Comparison of ENCODE assay signal across 19 cellular contexts in the genomic region with DNA sequence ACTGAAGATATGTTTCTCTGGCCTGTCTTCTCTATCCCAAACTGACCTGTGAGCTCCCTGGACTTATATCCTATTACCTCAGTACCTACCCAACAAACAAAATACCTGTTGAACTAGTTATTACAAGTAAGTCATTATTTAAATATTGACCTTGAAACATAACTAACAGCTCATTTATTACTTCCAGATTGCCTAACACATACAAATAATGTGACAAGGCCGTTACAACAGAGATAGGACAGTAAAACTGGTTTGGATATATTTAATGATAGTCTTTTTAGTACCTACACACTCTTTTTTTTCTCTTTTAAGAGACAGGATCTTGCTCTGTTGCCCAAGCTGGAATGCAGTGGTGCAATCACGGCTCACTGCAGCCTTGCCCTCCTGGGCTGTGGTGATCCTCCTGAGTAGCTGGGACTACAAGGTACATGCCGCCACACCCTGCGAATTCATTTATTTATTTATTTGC.
DNase-seq lines count a peak whose midpoint lies in the region; ATAC-seq and TF ChIP-seq lines count a peak whose summit lies in the region.
"Had no signal": no experiment of that assay in that cellular context is flagged by ENCODE, and none has a peak within 500 bp of the region (broad histone marks: within the 10 kb centered on the region; RNA-seq: fewer than 3 reads in every experiment).

No MANE protein-coding gene starts in this region.

- H3K27ac ChIP-seq in CD8-positive, alpha-beta T cell (ENCODE audit: low read depth, low read length): no peak overlapping the region
- peak overlapping the region; percentile 82 for H3K27ac ChIP-seq in hepatocyte
- H3K27ac ChIP-seq in prostate gland: peak overlapping the region; percentile 62 to 75
- H3K27ac ChIP-seq: BLaER1 treated with 17β-estradiol and CSF1 and Interleukin-3, amounts not matched to agents 10 nM and 100 nM; neutrophil had no signal

- no peak overlapping the region for H3K4me3 Mint-ChIP-seq in CD8-positive, alpha-beta T cell
- H3K4me3 Mint-ChIP-seq: activated CD4-positive, alpha-beta T cell treated with anti-CD3 and anti-CD28 coated beads, Interleukin-2, amount 10 ng/mL, durations not matched to agents 24 days and 14 days; activated naive CD4-positive, alpha-beta T cell treated with anti-CD3 and anti-CD28 coated beads, Interleukin-2, amount 50 U/mL, for 24 hours; T-helper 17 cell had no signal

- H3K9me3 ChIP-seq in CD8-positive, alpha-beta T cell (ENCODE audit: low read length): no peaks in the 10 kb centered on the region
- H3K9me3 ChIP-seq in hepatocyte (ENCODE audit: low read depth) (no peaks in the 10 kb centered on the region), prostate gland (no peaks in the 10 kb centered on the region)
- H3K9me3 ChIP-seq: neutrophil had no signal

- H3K79me2 ChIP-seq in hepatocyte: peaks cover 3% of the 10 kb centered on the region

- TF ChIP-seq CTCF in CD8-positive, alpha-beta T cell (IDR thresholded peaks at IDR 0.05): no peak
- TF ChIP-seq CTCF in hepatocyte (IDR thresholded peaks at IDR 0.05; ENCODE audit: poor library complexity): no peak
- no peak for TF ChIP-seq CTCF in prostate gland (IDR thresholded peaks at IDR 0.05)

- TF ChIP-seq POLR2A in prostate gland (IDR thresholded peaks at IDR 0.05): no peak

- no peaks in the 10 kb centered on the region for H3K9me2 ChIP-seq in hepatocyte (replicated peaks; ENCODE audit: insufficient read depth)

- 64% methylated on average over 4 of the region's 4 CpGs for WGBS in hepatocyte (ENCODE audit: low lambda C conversion rate, missing lambda C conversion rate)
- WGBS in prostate gland: 60% methylated on average over 4 of the region's 4 CpGs

- peaks cover 18% of the 10 kb centered on the region for H3K4me1 Mint-ChIP-seq in CD8-positive, alpha-beta T cell (ENCODE audit: low read depth)

- peak overlapping the region; percentile 6 for H3K27ac Mint-ChIP-seq in CD8-positive, alpha-beta T cell
- H3K27ac Mint-ChIP-seq: activated CD4-positive, alpha-beta T cell treated with anti-CD3 and anti-CD28 coated beads, Interleukin-2, amount 10 ng/mL, durations not matched to agents 24 days and 14 days; activated naive CD4-positive, alpha-beta T cell treated with anti-CD3 and anti-CD28 coated beads, Interleukin-2, amount 50 U/mL, for 24 hours; T-helper 17 cell had no signal

- no peaks in the 10 kb centered on the region for H4K20me1 ChIP-seq in hepatocyte (ENCODE audit: insufficient read depth, poor library complexity, severe bottlenecking)

- H3K36me3 Mint-ChIP-seq in CD8-positive, alpha-beta T cell: peaks cover 62% of the 10 kb centered on the region

- H3K4me2 ChIP-seq in hepatocyte: peak overlapping the region; percentile 15
- H3K4me2 ChIP-seq: BLaER1 treated with 17β-estradiol and CSF1 and Interleukin-3, amounts not matched to agents 10 nM and 100 nM had no signal

- H3K4me1 ChIP-seq in CD8-positive, alpha-beta T cell (ENCODE audit: insufficient read depth, low read length): no peaks in the 10 kb centered on the region
- H3K4me1 ChIP-seq in hepatocyte (ENCODE audit: insufficient read depth) (peaks cover 4% of the 10 kb centered on the region), prostate gland (replicated peaks) (no peaks in the 10 kb centered on the region)

- no peaks in the 10 kb centered on the region for H3K27me3 ChIP-seq in CD8-positive, alpha-beta T cell (ENCODE audit: insufficient read depth, low read length)
- H3K27me3 ChIP-seq in hepatocyte (no peaks in the 10 kb centered on the region), prostate gland (replicated peaks; ENCODE audit: insufficient read depth) (no peaks in the 10 kb centered on the region)
- H3K27me3 ChIP-seq: BLaER1 treated with 17β-estradiol and CSF1 and Interleukin-3, amounts not matched to agents 10 nM and 100 nM; neutrophil had no signal

- no peak for ATAC-seq in CD8-positive, alpha-beta T cell
- ATAC-seq in HG03175 (IDR thresholded peaks at IDR 0.05; ENCODE audit: unreplicated experiment): no peak
- ATAC-seq: T-helper 17 cell had no signal

- CTCF ChIA-PET in CD8-positive, alpha-beta T cell (lab: Charles Lee): no interaction called here

- no peaks in the 10 kb centered on the region for H3K27me3 Mint-ChIP-seq in CD8-positive, alpha-beta T cell (ENCODE audit: low read depth)
- H3K27me3 Mint-ChIP-seq: activated CD4-positive, alpha-beta T cell treated with anti-CD3 and anti-CD28 coated beads, Interleukin-2, amount 10 ng/mL, durations not matched to agents 24 days and 14 days; activated naive CD4-positive, alpha-beta T cell treated with anti-CD3 and anti-CD28 coated beads, Interleukin-2, amount 50 U/mL, for 24 hours; T-helper 17 cell had no signal

- H3K36me3 ChIP-seq in CD8-positive, alpha-beta T cell (ENCODE audit: insufficient read depth, low read length): peaks cover 6% of the 10 kb centered on the region
- H3K36me3 ChIP-seq in hepatocyte (replicated peaks; ENCODE audit: insufficient read depth, low read depth) (no peaks in the 10 kb centered on the region), prostate gland (no peaks in the 10 kb centered on the region)

- H2AFZ ChIP-seq in hepatocyte: no peak overlapping the region

- H3K9me3 Mint-ChIP-seq in CD8-positive, alpha-beta T cell: no peaks in the 10 kb centered on the region
- H3K9me3 Mint-ChIP-seq: activated naive CD4-positive, alpha-beta T cell treated with anti-CD3 and anti-CD28 coated beads, Interleukin-2, amount 50 U/mL, for 24 hours had no signal

- no peak for DNase-seq in CD8-positive, alpha-beta T cell
- DNase-seq in NCI-H1048 (lab: John Stamatoyannopoulos, UW) (peak; percentile 9), hepatocyte (ENCODE audit: low spot score) (peak; percentile 41), prostate gland (ENCODE audit: low spot score) (peak; percentile 43), cerebellum (ENCODE audit: low spot score) (no peak), OCI-M2 (lab: John Stamatoyannopoulos, UW; ENCODE audit: unreplicated experiment) (no peak)
- DNase-seq: activated CD4-positive, alpha-beta T cell treated with anti-CD3 and anti-CD28 coated beads, Interleukin-2, amount 10 ng/mL, durations not matched to agents 24 days and 14 days; caudate nucleus; dermis blood vessel endothelial cell; glutamatergic neuron; KG1; mesenchymal stem cell; NCI-H510A treated with DMSO at 0.1 percent for 48 hours; NK-92 treated with Interleukin-12 subunit alpha and Interleukin-12 subunit beta, amount 100 ng/mL, for 24 hours; T-helper 17 cell had no signal

- POLR2A ChIA-PET in CD8-positive, alpha-beta T cell (lab: Charles Lee): no interaction called here

- no peak overlapping the region for H3K4me3 ChIP-seq in CD8-positive, alpha-beta T cell (ENCODE audit: low read depth, low read length)
- H3K4me3 ChIP-seq in hepatocyte (no peak overlapping the region), prostate gland (no peak overlapping the region)
- H3K4me3 ChIP-seq: BLaER1 treated with 17β-estradiol and CSF1 and Interleukin-3, amounts not matched to agents 10 nM and 100 nM had no signal

- intact Hi-C loops in CD8-positive, alpha-beta T cell (cut with DNase I, micrococcal nuclease): no loop called here
- intact Hi-C loops in prostate gland (cut with DNase I): no loop called here

Comparison
In these comparisons a context has a peak if more than half of its experiments do, and no peak if none do; other contexts are left out.
1. DNase-seq: peak in NCI-H1048 (single experiment), hepatocyte (single experiment) and prostate gland (single experiment); none in CD8-positive, alpha-beta T cell (0 of 7), cerebellum (single experiment) and OCI-M2 (single experiment).